Comparison of ENCODE assay signal across 29 cellular contexts in the genomic region with DNA sequence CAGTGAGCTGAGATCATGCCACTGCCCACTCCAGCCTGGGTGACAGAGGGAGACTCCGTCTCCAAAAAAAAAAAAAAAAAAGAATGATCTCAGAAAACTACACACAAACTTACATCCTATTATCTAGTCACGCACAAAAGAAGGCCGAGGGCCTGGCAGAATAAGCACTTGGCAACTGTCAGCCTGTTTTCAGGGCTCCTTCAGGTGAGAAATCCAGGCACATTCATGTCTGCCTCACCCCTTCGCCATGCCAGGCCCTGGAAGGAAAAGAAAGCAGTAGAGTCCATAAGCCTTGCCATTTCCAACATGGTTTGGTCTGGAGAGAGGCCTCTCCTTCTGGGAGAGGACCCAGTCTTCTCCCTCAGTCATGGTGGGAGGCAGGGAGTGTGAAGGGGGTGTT.
"Had no signal": no experiment of that assay in that cellular context is flagged by ENCODE, and none has a peak within 500 bp of the region (broad histone marks: within the 10 kb centered on the region; RNA-seq: fewer than 3 reads in every experiment).

No MANE protein-coding gene starts in this region.

- H3K27ac ChIP-seq: ascending aorta, breast epithelium, cardiac muscle cell, colonic mucosa, epithelial cell of prostate, esophagus squamous epithelium, gastroesophageal sphincter, WERI-Rb-1 had no signal

- H3K4me3 ChIP-seq: ascending aorta, breast epithelium, cardiac muscle cell, colonic mucosa, esophagus squamous epithelium, gastroesophageal sphincter had no signal

- ATAC-seq: activated CD4-positive, CD25-positive, alpha-beta regulatory T cell treated with anti-CD3 and anti-CD28 coated beads, Interleukin-2, amount 50 U/mL, for 24 hours; activated CD8-positive, alpha-beta T cell treated with anti-CD3 and anti-CD28 coated beads for 36 hours; activated naive CD4-positive, alpha-beta T cell treated with anti-CD3 and anti-CD28 coated beads, Interleukin-2, amount 50 U/mL, for 72 hours; activated T-cell treated with anti-CD3 and anti-CD28 coated beads, Interleukin-2, amount 50 U/mL, for 72 hours; gastroesophageal sphincter; T-helper 17 cell had no signal

- H3K4me1 ChIP-seq: ascending aorta, breast epithelium, colonic mucosa, gastroesophageal sphincter had no signal

- H3K36me3 ChIP-seq: ascending aorta, breast epithelium, cardiac muscle cell, colonic mucosa, esophagus squamous epithelium, gastroesophageal sphincter had no signal

- H3K9me3 ChIP-seq: ascending aorta, breast epithelium, colonic mucosa, esophagus squamous epithelium, gastroesophageal sphincter had no signal

- H3K27me3 ChIP-seq: ascending aorta, breast epithelium, cardiac muscle cell, colonic mucosa, gastroesophageal sphincter had no signal

- DNase-seq: activated B cell treated with CpG ODN at 0.5 μM for 24 hours; activated CD4-positive, alpha-beta T cell treated with anti-CD3 and anti-CD28 coated beads for 48 hours; activated CD4-positive, alpha-beta T cell treated with anti-CD3 and anti-CD28 coated beads, Interleukin-2, amount 50 U/mL, for 1 hour; activated CD4-positive, alpha-beta T cell treated with anti-CD3 and anti-CD28 coated beads, Interleukin-2, amount 50 U/mL, for 48 hours; activated CD8-positive, alpha-beta T cell treated with anti-CD3 and anti-CD28 coated beads for 36 hours; activated gamma-delta T cell; activated naive CD4-positive, alpha-beta T cell; activated naive CD4-positive, alpha-beta T cell treated with anti-CD3 and anti-CD28 coated beads, Interleukin-2, amount 10 ng/mL, durations not matched to agents 7 days and 5 days; activated naive CD8-positive, alpha-beta T cell treated with anti-CD3 and anti-CD28 coated beads, Interleukin-2, amount 10 ng/mL, durations not matched to agents 7 days and 5 days; activated T-cell treated with anti-CD3 and anti-CD28 coated beads for 4 hours; activated T-cell treated with anti-CD3 and anti-CD28 coated beads, Interleukin-2, amount 50 U/mL, for 24 hours; activated T-cell treated with anti-CD3 and anti-CD28 coated beads, Interleukin-2, amount 50 U/mL, for 72 hours; central memory CD4-positive, alpha-beta T cell; cerebellar nuclear complex; colonic mucosa; effector CD8-positive, alpha-beta T cell; esophagus squamous epithelium; foreskin melanocyte; T-helper 1 cell; T-helper 17 cell; T1000; WERI-Rb-1 had no signal
